Comparison of ENCODE assay signal across 36 cellular contexts in genomic region chr11:80028998-80029397, GRCh38.
"Had no signal": no experiment of that assay in that cellular context is flagged by ENCODE, and none has a peak within 500 bp of the region (broad histone marks: within the 10 kb centered on the region; RNA-seq: fewer than 3 reads in every experiment).

No MANE protein-coding gene starts in this region.

- H3K27me3 ChIP-seq: adrenal gland, body of pancreas, heart left ventricle had no signal

- H3K27me3 Mint-ChIP-seq: activated CD8-positive, alpha-beta T cell treated with anti-CD3 and anti-CD28 coated beads for 36 hours; activated naive CD4-positive, alpha-beta T cell treated with anti-CD3 and anti-CD28 coated beads, Interleukin-2, amount 50 U/mL, for 24 hours; activated naive CD8-positive, alpha-beta T cell treated with anti-CD3 and anti-CD28 coated beads for 36 hours; activated naive CD8-positive, alpha-beta T cell treated with anti-CD3 and anti-CD28 coated beads, Interleukin-2, amount 50 U/mL, for 24 hours; effector memory CD8-positive, alpha-beta T cell; T-helper 17 cell had no signal

- H3K4me3 Mint-ChIP-seq: activated CD8-positive, alpha-beta T cell treated with anti-CD3 and anti-CD28 coated beads for 36 hours; activated naive CD4-positive, alpha-beta T cell treated with anti-CD3 and anti-CD28 coated beads for 36 hours; activated naive CD4-positive, alpha-beta T cell treated with anti-CD3 and anti-CD28 coated beads, Interleukin-2, amount 50 U/mL, for 24 hours; activated naive CD8-positive, alpha-beta T cell treated with anti-CD3 and anti-CD28 coated beads for 36 hours; activated naive CD8-positive, alpha-beta T cell treated with anti-CD3 and anti-CD28 coated beads, Interleukin-2, amount 50 U/mL, for 24 hours; activated T-cell treated with anti-CD3 and anti-CD28 coated beads, Interleukin-2, amount 50 U/mL, for 4 hours; activated T-helper 1 cell treated with anti-CD3 and anti-CD28 coated beads, Interleukin-12 subunit alpha, Interleukin-12 subunit beta, Interleukin-2, Interleukin-4 antibody, amounts not matched to agents 30 ng/mL and 10 ng/mL and 1 ng/mL, durations not matched to agents 14 hours and 24 hours and 36 hours; effector memory CD8-positive, alpha-beta T cell; T-helper 17 cell; T-helper 2 cell treated with Interferon-gamma antibody and Interleukin-4, amounts not matched to agents 5 μg/mL and 100 μg/mL, for 36 hours had no signal

- FAIRE-seq: colon, endometrium, endothelial cell of umbilical vein, frontal cortex had no signal

- H3K27ac ChIP-seq: adrenal gland, body of pancreas, epithelial cell of prostate, heart left ventricle, WERI-Rb-1 had no signal

- DNase-seq: activated CD4-positive, alpha-beta T cell treated with anti-CD3 and anti-CD28 coated beads for 1 hour; activated CD4-positive, alpha-beta T cell treated with anti-CD3 and anti-CD28 coated beads for 48 hours; activated CD4-positive, alpha-beta T cell treated with anti-CD3 and anti-CD28 coated beads, Interleukin-2, amount 50 U/mL, for 1 hour; activated CD4-positive, alpha-beta T cell treated with anti-CD3 and anti-CD28 coated beads, Interleukin-2, amount 50 U/mL, for 48 hours; activated CD4-positive, CD25-positive, alpha-beta regulatory T cell; activated CD8-positive, alpha-beta memory T cell treated with anti-CD3 and anti-CD28 coated beads for 24 hours; activated CD8-positive, alpha-beta T cell treated with anti-CD3 and anti-CD28 coated beads for 36 hours; activated effector memory CD4-positive, alpha-beta T cell treated with anti-CD3 and anti-CD28 coated beads, Interleukin-2, amount 50 U/mL, for 16 hours; activated naive CD4-positive, alpha-beta T cell treated with anti-CD3 and anti-CD28 coated beads for 36 hours; activated naive CD8-positive, alpha-beta T cell treated with anti-CD3 and anti-CD28 coated beads for 36 hours; activated naive CD8-positive, alpha-beta T cell treated with anti-CD3 and anti-CD28 coated beads, Interleukin-2, amount 50 U/mL, for 24 hours; activated T-cell treated with anti-CD3 and anti-CD28 coated beads, Interleukin-2, amount 50 U/mL, for 4 hours; adrenal gland; amygdala; aorta; body of pancreas; caudate nucleus; cortex of kidney; dermis blood vessel endothelial cell; effector CD4-positive, alpha-beta T cell; effector memory CD8-positive, alpha-beta T cell; foreskin fibroblast; heart left ventricle; T-helper 1 cell; T-helper 17 cell; T1000; WERI-Rb-1 had no signal

- H3K4me3 ChIP-seq: adrenal gland, body of pancreas, heart left ventricle had no signal

- H3K27ac Mint-ChIP-seq: activated CD8-positive, alpha-beta T cell treated with anti-CD3 and anti-CD28 coated beads for 36 hours; activated naive CD4-positive, alpha-beta T cell treated with anti-CD3 and anti-CD28 coated beads for 36 hours; activated naive CD4-positive, alpha-beta T cell treated with anti-CD3 and anti-CD28 coated beads, Interleukin-2, amount 50 U/mL, for 24 hours; activated naive CD8-positive, alpha-beta T cell treated with anti-CD3 and anti-CD28 coated beads for 36 hours; activated naive CD8-positive, alpha-beta T cell treated with anti-CD3 and anti-CD28 coated beads, Interleukin-2, amount 50 U/mL, for 24 hours; activated T-helper 1 cell treated with anti-CD3 and anti-CD28 coated beads, Interleukin-12 subunit alpha, Interleukin-12 subunit beta, Interleukin-2, Interleukin-4 antibody, amounts not matched to agents 30 ng/mL and 10 ng/mL and 1 ng/mL, durations not matched to agents 14 hours and 24 hours and 36 hours; activated T-helper 2 cell treated with anti-CD3 and anti-CD28 coated beads, Interferon-gamma antibody, Interleukin-2, Interleukin-4, amounts not matched to agents 10 μg/mL and 5 μg/mL and 100 μg/mL, durations not matched to agents 14 hours and 24 hours and 36 hours; effector memory CD8-positive, alpha-beta T cell; T-helper 17 cell; T-helper 2 cell treated with Interferon-gamma antibody and Interleukin-4, amounts not matched to agents 5 μg/mL and 100 μg/mL, for 36 hours had no signal

- H3K9me3 Mint-ChIP-seq: activated CD8-positive, alpha-beta T cell treated with anti-CD3 and anti-CD28 coated beads for 36 hours; activated naive CD8-positive, alpha-beta T cell treated with anti-CD3 and anti-CD28 coated beads for 36 hours; activated naive CD8-positive, alpha-beta T cell treated with anti-CD3 and anti-CD28 coated beads, Interleukin-2, amount 50 U/mL, for 24 hours; activated T-helper 1 cell treated with anti-CD3 and anti-CD28 coated beads, Interleukin-12 subunit alpha, Interleukin-12 subunit beta, Interleukin-2, Interleukin-4 antibody, amounts not matched to agents 30 ng/mL and 10 ng/mL and 1 ng/mL, durations not matched to agents 14 hours and 24 hours and 36 hours; activated T-helper 2 cell treated with anti-CD3 and anti-CD28 coated beads, Interferon-gamma antibody, Interleukin-2, Interleukin-4, amounts not matched to agents 10 μg/mL and 5 μg/mL and 100 μg/mL, durations not matched to agents 14 hours and 24 hours and 36 hours; T-helper 2 cell treated with Interferon-gamma antibody and Interleukin-4, amounts not matched to agents 5 μg/mL and 100 μg/mL, for 36 hours had no signal

- H3K9me3 ChIP-seq: adrenal gland had no signal

- H3K36me3 ChIP-seq: adrenal gland, heart left ventricle, WERI-Rb-1 had no signal

- H3K4me1 ChIP-seq: adrenal gland, body of pancreas, heart left ventricle had no signal

- H3K36me3 Mint-ChIP-seq: activated naive CD4-positive, alpha-beta T cell treated with anti-CD3 and anti-CD28 coated beads, Interleukin-2, amount 50 U/mL, for 24 hours; activated naive CD8-positive, alpha-beta T cell treated with anti-CD3 and anti-CD28 coated beads for 36 hours had no signal

- H3K4me1 Mint-ChIP-seq: activated naive CD4-positive, alpha-beta T cell treated with anti-CD3 and anti-CD28 coated beads, Interleukin-2, amount 50 U/mL, for 24 hours; activated naive CD8-positive, alpha-beta T cell treated with anti-CD3 and anti-CD28 coated beads for 36 hours; activated naive CD8-positive, alpha-beta T cell treated with anti-CD3 and anti-CD28 coated beads, Interleukin-2, amount 50 U/mL, for 24 hours; T-helper 17 cell had no signal
